ENCODE assay signal across 10 cellular contexts in genomic region chr3:20080956-20081554, GRCh38. TPM values are rescaled to one million over a fixed set of nuclear protein-coding genes. Genes with fewer than 3 reads are reported as not detected.
DNase-seq lines count a peak whose midpoint lies in the region; ATAC-seq and TF ChIP-seq lines count a peak whose summit lies in the region.
"Had no signal": no experiment of that assay in that cellular context is flagged by ENCODE, and none has a peak within 500 bp of the region (broad histone marks: within the 10 kb centered on the region; RNA-seq: fewer than 3 reads in every experiment).

No MANE protein-coding gene starts in this region.

- intact Hi-C loops in aorta (cut with DNase I): no loop called here

- no peak overlapping the region for H2AFZ ChIP-seq in mesenchymal stem cell (ENCODE audit: low read depth, low read length)

- WGBS in mesenchymal stem cell: 36% methylated on average over 7 of the region's 8 CpGs
- WGBS in aorta, 2 donors: 2 to 4% methylated on average over 8 of the region's 8 CpGs

- H3K23ac ChIP-seq in mesenchymal stem cell (ENCODE audit: low read length in 2 of 2): no peak overlapping the region

- H3K9me3 ChIP-seq in mesenchymal stem cell (ENCODE audit: control insufficient read depth, low read length) (no peaks in the 10 kb centered on the region), aorta (ENCODE audit: control insufficient read depth, low read length) (no peaks in the 10 kb centered on the region)
- H3K9me3 ChIP-seq: ovary had no signal

- H3K18ac ChIP-seq in mesenchymal stem cell (ENCODE audit: low read depth in 1 of 2, low read length in 2 of 2): peak overlapping the region in 1 of 2 experiments; percentile 13

- DNase-seq in activated CD8-positive, alpha-beta memory T cell treated with anti-CD3 and anti-CD28 coated beads for 24 hours: peak; percentile 61
- no peak for DNase-seq in activated CD8-positive, alpha-beta memory T cell treated with anti-CD3 and anti-CD28 coated beads, Interleukin-2, amount 50 U/mL, for 48 hours
- DNase-seq in OCI-M1 (lab: John Stamatoyannopoulos, UW) (peak; percentile 23), cardiac fibroblast (ENCODE audit: low read depth in 2 of 2) (peak; percentile 13 to 26), mesenchymal stem cell (no peak), aorta (peak; percentile 67 to 79), NOMO-1 (lab: John Stamatoyannopoulos, UW; ENCODE audit: unreplicated experiment in 2 of 2) (no peak)

- no peak for TF ChIP-seq CTCF in cardiac fibroblast (IDR thresholded peaks at IDR 0.05; ENCODE audit: low read depth, low read length)

- no peak overlapping the region for H3K4me2 ChIP-seq in mesenchymal stem cell (ENCODE audit: low read length, poor library complexity, severe bottlenecking)

- H2AK5ac ChIP-seq in mesenchymal stem cell (ENCODE audit: low read length, severe bottlenecking): no peak overlapping the region

- peak overlapping the region; percentile 14 for H4K8ac ChIP-seq in mesenchymal stem cell (ENCODE audit: low read length)

- no peaks in the 10 kb centered on the region for H3K27me3 ChIP-seq in mesenchymal stem cell (ENCODE audit: control insufficient read depth in 1 of 2, insufficient read depth in 1 of 2, low read length in 2 of 2)
- no peaks in the 10 kb centered on the region for H3K27me3 ChIP-seq in aorta (ENCODE audit: control insufficient read depth in 1 of 2, insufficient read depth in 2 of 2, low read length in 1 of 2)
- H3K27me3 ChIP-seq: ovary had no signal

- H3K79me1 ChIP-seq in mesenchymal stem cell (replicated peaks; ENCODE audit: low read length, poor library complexity, severe bottlenecking): peaks cover 9% of the 10 kb centered on the region

- peak overlapping the region in 1 of 2 experiments; percentile 22 for H3K14ac ChIP-seq in mesenchymal stem cell (ENCODE audit: low read length in 2 of 2)

- no peak overlapping the region for H4K91ac ChIP-seq in mesenchymal stem cell (ENCODE audit: low read length)

- no peak overlapping the region for H3K4ac ChIP-seq in mesenchymal stem cell (ENCODE audit: low read depth in 1 of 2, low read length in 2 of 2)

- no peak overlapping the region for H2BK5ac ChIP-seq in mesenchymal stem cell (ENCODE audit: low read depth, low read length, poor library complexity, severe bottlenecking)

- H3K27ac ChIP-seq in mesenchymal stem cell (ENCODE audit: low read length, poor library complexity, severe bottlenecking): no peak overlapping the region
- H3K27ac ChIP-seq in aorta (ENCODE audit: low read depth in 1 of 2, low read length in 2 of 2): peak overlapping the region in 1 of 2 donors; percentile 54
- H3K27ac ChIP-seq: C4-2B, ovary had no signal

- no peak overlapping the region for H3K9ac ChIP-seq in mesenchymal stem cell (ENCODE audit: low read length)

- no peak overlapping the region for H2BK15ac ChIP-seq in mesenchymal stem cell (ENCODE audit: low read depth, poor library complexity, severe bottlenecking)

- H2BK120ac ChIP-seq in mesenchymal stem cell (ENCODE audit: low read depth, low read length): no peak overlapping the region

- no peak overlapping the region for H2BK12ac ChIP-seq in mesenchymal stem cell (ENCODE audit: low read length in 2 of 2)

- H3K4me3 ChIP-seq in cardiac fibroblast (replicated peaks in 1 of 2; ENCODE audit: low read depth in 2 of 2, low read length in 2 of 2): no peak overlapping the region
- no peak overlapping the region for H3K4me3 ChIP-seq in mesenchymal stem cell (ENCODE audit: insufficient read depth in 1 of 2, low read depth in 1 of 2, low read length in 2 of 2)
- H3K4me3 ChIP-seq in aorta (ENCODE audit: low read length in 2 of 2): no peak overlapping the region
- H3K4me3 ChIP-seq: ovary had no signal

- ATAC-seq in HG03097 (IDR thresholded peaks at IDR 0.05; ENCODE audit: low FRiP score, unreplicated experiment): peak; percentile 96
- peak; percentile 70 for ATAC-seq in aorta (ENCODE audit: low FRiP score)

- H3K4me1 ChIP-seq in mesenchymal stem cell (ENCODE audit: control insufficient read depth, insufficient read depth, low read depth, low read length) (peaks cover 4% of the 10 kb centered on the region), aorta (ENCODE audit: control insufficient read depth in 1 of 2, insufficient read depth in 2 of 2, low read length in 2 of 2) (peaks cover 3 to 5% of the 10 kb centered on the region in 2 donors)

- H3K36me3 ChIP-seq in mesenchymal stem cell (ENCODE audit: control insufficient read depth in 1 of 2, insufficient read depth in 2 of 2, low read depth in 1 of 2, low read length in 2 of 2): no peaks in the 10 kb centered on the region
- no peaks in the 10 kb centered on the region for H3K36me3 ChIP-seq in aorta (ENCODE audit: control insufficient read depth in 1 of 2, insufficient read depth in 2 of 2, low read length in 1 of 2)
- H3K36me3 ChIP-seq: ovary had no signal

RNA-seq across cellular contexts. Expression of gene KAT2B, which starts 40.8 kb away (rescaled TPM):
- polyA plus RNA-seq in mesenchymal stem cell (2013, experiment 1 of 2): 6.0 TPM
- 5.4 TPM for polyA plus RNA-seq in mesenchymal stem cell (2013, experiment 2 of 2)
- total RNA-seq in aorta: 10 to 100 TPM; 44.1 to 54.2 TPM
- 10 to 100 TPM; 20.6 to 27.4 TPM for polyA plus RNA-seq in aorta

Comparison
In these comparisons a context has a peak if more than half of its experiments do, and no peak if none do; other contexts are left out.
1. DNase-seq: peak in activated CD8-positive, alpha-beta memory T cell treated with anti-CD3 and anti-CD28 coated beads for 24 hours (single experiment), OCI-M1 (single experiment), cardiac fibroblast (2 of 2) and aorta (2 of 2); none in activated CD8-positive, alpha-beta memory T cell treated with anti-CD3 and anti-CD28 coated beads, Interleukin-2, amount 50 U/mL, for 48 hours (single experiment), mesenchymal stem cell (single experiment) and NOMO-1 (0 of 2).